Comparison of ENCODE assay signal across 21 cellular contexts in genomic region chr5:127912411-127912810, GRCh38.
A peak's percentile ranks its signal among the peaks of the same experiment; 100 is the strongest.
DNase-seq lines count a peak whose midpoint lies in the region; TF ChIP-seq lines count a peak whose summit lies in the region.
"Had no signal": no experiment of that assay in that cellular context is flagged by ENCODE, and none has a peak within 500 bp of the region (broad histone marks: within the 10 kb centered on the region; RNA-seq: fewer than 3 reads in every experiment).

No MANE protein-coding gene starts in this region.

- H3K79me2 ChIP-seq in trophoblast cell (ENCODE audit: control insufficient read depth, insufficient read depth, low read length, poor library complexity): no peaks in the 10 kb centered on the region

- H2BK5ac ChIP-seq in trophoblast cell (ENCODE audit: low read depth, low read length, poor library complexity): no peak overlapping the region

- intact Hi-C loops in Caco-2 (cut with micrococcal nuclease; ENCODE audit: unreplicated experiment) (no loop called here), Calu3 (cut with micrococcal nuclease; ENCODE audit: unreplicated experiment) (no loop called here)

- no peak for TF ChIP-seq EP300 in tibial nerve (IDR thresholded peaks at IDR 0.05)

- H3K4me3 ChIP-seq in Caco-2 (ENCODE audit: low read depth, low read length) (no peak overlapping the region), trophoblast cell (ENCODE audit: low read depth, low read length) (no peak overlapping the region), tibial nerve (no peak overlapping the region)
- H3K4me3 ChIP-seq: BLaER1, GM12878 had no signal

- TF ChIP-seq CTCF in Caco-2 (IDR thresholded peaks at IDR 0.05; ENCODE audit: insufficient read depth in 1 of 2, low read depth in 1 of 2, low read length in 1 of 2, severe bottlenecking in 1 of 2, unreplicated experiment in 1 of 2): no peak
- no peak for TF ChIP-seq CTCF in Calu3 (IDR thresholded peaks at IDR 0.05; ENCODE audit: unreplicated experiment)
- TF ChIP-seq CTCF in VCaP (conservative IDR thresholded peaks at IDR 0.05): no peak
- no peak for TF ChIP-seq CTCF in tibial nerve (IDR thresholded peaks at IDR 0.05)

- H3K36me3 ChIP-seq in Caco-2 (ENCODE audit: control insufficient read depth, insufficient read depth, low read length) (no peaks in the 10 kb centered on the region), trophoblast cell (ENCODE audit: control insufficient read depth in 1 of 2, insufficient read depth in 2 of 2, low read length in 2 of 2) (no peaks in the 10 kb centered on the region), tibial nerve (no peaks in the 10 kb centered on the region)
- H3K36me3 ChIP-seq: BE2C, BLaER1 had no signal

- CTCF ChIA-PET in Caco-2 (lab: Charles Lee): interaction anchor here (0.5 to 0.9 kb wide), 5 partner anchors 13 to 348 kb away, joined by 3 to 9 read pairs (median 6); no protein-coding TSS in a partner anchor
- CTCF ChIA-PET in Calu3 (lab: Charles Lee): interaction anchor here (0.6 to 1.8 kb wide), 5 partner anchors 11 to 681 kb away, joined by 3 to 11 read pairs (median 4); no protein-coding TSS in a partner anchor

- DNase-seq in Caco-2 (peak; percentile 13 to 58), Calu3 (no peak), trophoblast cell (peak; percentile 4 to 54), tibial nerve (ENCODE audit: low spot score in 2 of 2) (no peak), medulla oblongata (ENCODE audit: extremely low spot score) (no peak)
- no peak for DNase-seq in stimulated activated naive CD4-positive, alpha-beta T cell treated with Interleukin-2 at 50 U/mL for 16 hours (lab: John Stamatoyannopoulos, UW)
- DNase-seq: 8988T; ACHN; BE2C; C1 segment of cervical spinal cord; CD4-positive, alpha-beta memory T cell; CD4-positive, CD25-positive, alpha-beta regulatory T cell; CD8-positive, alpha-beta memory T cell; COR-L47; DND-41; EL; GDM1 had no signal

- H2AK5ac ChIP-seq in trophoblast cell (ENCODE audit: low read length): no peak overlapping the region

- H3K14ac ChIP-seq in trophoblast cell (ENCODE audit: low read length): no peak overlapping the region

- no peak overlapping the region for H3K18ac ChIP-seq in trophoblast cell (ENCODE audit: low read length)

- H3K4me2 ChIP-seq in trophoblast cell (ENCODE audit: low read length): no peak overlapping the region
- H3K4me2 ChIP-seq: BLaER1 had no signal

- no peak overlapping the region for H2BK120ac ChIP-seq in trophoblast cell (ENCODE audit: insufficient read depth, low read length, poor library complexity)

- no peak overlapping the region for H3K4me3 Mint-ChIP-seq in Caco-2 (ENCODE audit: unreplicated experiment)
- H3K4me3 Mint-ChIP-seq in Calu3 (ENCODE audit: low read depth, unreplicated experiment): no peak overlapping the region
- H3K4me3 Mint-ChIP-seq: CD14-positive monocyte; CD4-positive, alpha-beta memory T cell; CD4-positive, CD25-positive, alpha-beta regulatory T cell; CD8-positive, alpha-beta memory T cell had no signal

- POLR2A ChIA-PET in Caco-2 (lab: Charles Lee): no interaction called here

- peak overlapping the region; percentile 87; the same call in 1 of the 2 replicates for H3K27ac ChIP-seq in VCaP
- no peak overlapping the region for H3K27ac ChIP-seq in trophoblast cell (ENCODE audit: low read depth, low read length)
- H3K27ac ChIP-seq in tibial nerve: no peak overlapping the region
- H3K27ac ChIP-seq: BLaER1 had no signal

- no peak overlapping the region for H3K27ac Mint-ChIP-seq in Caco-2 (ENCODE audit: unreplicated experiment)
- peak overlapping the region; percentile 15 for H3K27ac Mint-ChIP-seq in Calu3 (ENCODE audit: unreplicated experiment)
- H3K27ac Mint-ChIP-seq: CD14-positive monocyte; CD4-positive, alpha-beta memory T cell; CD4-positive, CD25-positive, alpha-beta regulatory T cell; CD8-positive, alpha-beta memory T cell had no signal

- no peaks in the 10 kb centered on the region for H3K27me3 ChIP-seq in Caco-2 (replicated peaks; ENCODE audit: control insufficient read depth, insufficient read depth, low read length)
- H3K27me3 ChIP-seq in trophoblast cell (ENCODE audit: insufficient read depth, low read length): no peaks in the 10 kb centered on the region
- no peaks in the 10 kb centered on the region for H3K27me3 ChIP-seq in tibial nerve
- H3K27me3 ChIP-seq: BE2C, BLaER1 had no signal

- H3K27me3 Mint-ChIP-seq in Caco-2 (ENCODE audit: insufficient read depth, unreplicated experiment): no peaks in the 10 kb centered on the region
- no peaks in the 10 kb centered on the region for H3K27me3 Mint-ChIP-seq in Calu3 (ENCODE audit: unreplicated experiment)

- H3K9me3 Mint-ChIP-seq in Caco-2 (ENCODE audit: unreplicated experiment) (no peaks in the 10 kb centered on the region), Calu3 (ENCODE audit: low read depth, unreplicated experiment) (no peaks in the 10 kb centered on the region)
- H3K9me3 Mint-ChIP-seq: CD14-positive monocyte; CD4-positive, alpha-beta memory T cell; CD8-positive, alpha-beta memory T cell had no signal

- no peak overlapping the region for H3K4ac ChIP-seq in trophoblast cell (ENCODE audit: low read depth, low read length)

- H3K4me1 Mint-ChIP-seq in Caco-2 (ENCODE audit: low read depth, unreplicated experiment): peaks cover 10% of the 10 kb centered on the region
- peaks cover 60% of the 10 kb centered on the region for H3K4me1 Mint-ChIP-seq in Calu3 (ENCODE audit: low read depth, unreplicated experiment)

- BruUV-seq in Caco-2 (replicated peaks; lab: Mats Ljungman, UMichigan) (no TSS peak), Calu3 (replicated peaks; lab: Mats Ljungman, UMichigan) (no TSS peak)

- H3K79me1 ChIP-seq in trophoblast cell (ENCODE audit: low read length): no peaks in the 10 kb centered on the region

- no peak overlapping the region for H4K8ac ChIP-seq in trophoblast cell (ENCODE audit: low read depth, low read length)

- no peak overlapping the region for H3K23ac ChIP-seq in trophoblast cell (ENCODE audit: low read length)

- peaks cover 24% of the 10 kb centered on the region; the same call in 1 of the 2 replicates for H3K4me1 ChIP-seq in Caco-2
- no peaks in the 10 kb centered on the region for H3K4me1 ChIP-seq in trophoblast cell (ENCODE audit: control insufficient read depth in 1 of 2, insufficient read depth in 2 of 2, low read length in 2 of 2)
- H3K4me1 ChIP-seq in tibial nerve: peaks cover 0 to 10% (median 0%) of the 10 kb centered on the region in 4 donors
- H3K4me1 ChIP-seq: BE2C had no signal

- H3K9me3 ChIP-seq in Caco-2 (no peaks in the 10 kb centered on the region), trophoblast cell (ENCODE audit: insufficient read depth, low read depth, low read length) (no peaks in the 10 kb centered on the region), tibial nerve (no peaks in the 10 kb centered on the region)
- H3K9me3 ChIP-seq: BE2C, BLaER1 had no signal

- no peak overlapping the region for H3K9ac ChIP-seq in trophoblast cell (ENCODE audit: low read length)
- H3K9ac ChIP-seq: BLaER1 had no signal

- H4K12ac ChIP-seq in trophoblast cell (ENCODE audit: low read depth, low read length): no peak overlapping the region

- WGBS in trophoblast cell (ENCODE audit: extremely low coverage, insufficient coverage, insufficient read length): no CpG with 5 or more reads among the region's 3 CpGs
- WGBS in tibial nerve, 2 donors: 90 to 94% methylated on average over 3 of the region's 3 CpGs

- TF ChIP-seq POLR2A in tibial nerve (IDR thresholded peaks at IDR 0.05): no peak

- no peak overlapping the region for H2BK12ac ChIP-seq in trophoblast cell (ENCODE audit: low read length)

- peaks cover 5% of the 10 kb centered on the region for H3K36me3 Mint-ChIP-seq in Caco-2 (ENCODE audit: insufficient read depth, unreplicated experiment)
- no peaks in the 10 kb centered on the region for H3K36me3 Mint-ChIP-seq in Calu3 (ENCODE audit: insufficient read depth, unreplicated experiment)
- H3K36me3 Mint-ChIP-seq: CD14-positive monocyte; CD4-positive, alpha-beta memory T cell; CD8-positive, alpha-beta memory T cell had no signal

- H4K91ac ChIP-seq in trophoblast cell (ENCODE audit: low read depth, low read length): no peak overlapping the region

- H2AFZ ChIP-seq in trophoblast cell (ENCODE audit: insufficient read depth, low read length, poor library complexity): no peak overlapping the region

Comparison
In these comparisons a context has a peak if more than half of its experiments do, and no peak if none do; other contexts are left out.
1. DNase-seq: peak in Caco-2 (2 of 2) and trophoblast cell (2 of 2); none in Calu3 (single experiment), tibial nerve (0 of 2), stimulated activated naive CD4-positive, alpha-beta T cell treated with Interleukin-2 at 50 U/mL for 16 hours (single experiment) and medulla oblongata (single experiment).